Comparison of ENCODE assay signal across 34 cellular contexts in the genomic region with DNA sequence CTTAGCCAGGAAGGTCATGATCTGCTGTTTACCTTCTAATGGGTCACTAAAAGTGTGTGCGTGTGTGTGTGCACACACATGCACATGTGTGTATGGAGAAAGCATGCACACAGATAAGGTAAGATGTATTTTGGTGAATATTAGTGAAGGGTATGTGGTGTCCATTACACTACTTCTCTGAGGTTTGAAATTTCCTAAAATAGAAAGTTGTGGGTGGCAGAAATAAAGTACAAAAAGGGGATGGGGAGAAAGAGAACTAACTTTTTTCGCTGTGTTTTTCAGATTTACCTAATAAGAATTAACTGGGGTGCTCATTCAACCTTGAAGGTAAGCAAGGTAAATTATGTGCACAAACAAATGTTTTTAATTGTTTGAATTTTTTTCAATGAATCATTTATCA. TPM values are rescaled to one million over a fixed set of nuclear protein-coding genes. Genes with fewer than 3 reads are reported as not detected.
"Had no signal": no experiment of that assay in that cellular context is flagged by ENCODE, and none has a peak within 500 bp of the region (broad histone marks: within the 10 kb centered on the region; RNA-seq: fewer than 3 reads in every experiment).

No MANE protein-coding gene starts in this region.

- DNase-seq: activated CD4-positive, alpha-beta T cell treated with anti-CD3 and anti-CD28 coated beads for 36 hours; activated CD4-positive, alpha-beta T cell treated with anti-CD3 and anti-CD28 coated beads, Interleukin-2, amount 10 ng/mL, durations not matched to agents 7 days and 5 days; activated CD4-positive, alpha-beta T cell treated with anti-CD3 and anti-CD28 coated beads, Interleukin-2, amount 50 U/mL, for 48 hours; activated CD8-positive, alpha-beta T cell treated with anti-CD3 and anti-CD28 coated beads, Interleukin-2, amount 10 ng/mL, durations not matched to agents 7 days and 5 days; activated gamma-delta T cell treated with Interleukin-2 at 50 U/mL for 16 hours; activated naive CD4-positive, alpha-beta T cell treated with anti-CD3 and anti-CD28 coated beads for 36 hours; activated naive CD8-positive, alpha-beta T cell treated with anti-CD3 and anti-CD28 coated beads for 36 hours; activated T-cell treated with anti-CD3 and anti-CD28 coated beads, Interleukin-2, amount 50 U/mL, for 24 hours; amniotic stem cell; aorta; brain microvascular endothelial cell; central memory CD4-positive, alpha-beta T cell; Kasumi-1; KG1; MM.1S; MV-4-11; NCI-H1092; NCI-H146; NCI-H187; NCI-H2029 treated with DMSO at 0.1 percent for 48 hours; NCI-H2107; NCI-H2171; NCI-H510A; NCI-H526; NCI-H748 treated with DMSO at 0.1 percent for 48 hours; NK-92 treated with Interleukin-12 subunit alpha and Interleukin-12 subunit beta, amount 100 ng/mL, for 24 hours; PC-3; Peyer's patch; RPMI8226; SHP77 treated with DMSO at 0.1 percent for 48 hours; SK-N-SH had no signal

- H3K9ac ChIP-seq: SK-N-SH had no signal

- H3K27me3 ChIP-seq: brain microvascular endothelial cell, Peyer's patch, SJSA1 had no signal

- H3K9me3 ChIP-seq: Peyer's patch, SJSA1, SK-N-SH had no signal

- H3K27ac ChIP-seq: brain microvascular endothelial cell, Peyer's patch, SJSA1 had no signal

- H3K36me3 ChIP-seq: brain microvascular endothelial cell, Peyer's patch, SJSA1 had no signal

- H3K4me2 ChIP-seq: SK-N-SH had no signal

- H3K4me3 ChIP-seq: Peyer's patch, SJSA1 had no signal

- ATAC-seq: activated CD4-positive, alpha-beta T cell treated with anti-CD3 and anti-CD28 coated beads for 36 hours; activated CD4-positive, CD25-positive, alpha-beta regulatory T cell treated with anti-CD3 and anti-CD28 coated beads, Interleukin-2, amount 50 U/mL, for 24 hours; activated CD8-positive, alpha-beta T cell treated with anti-CD3 and anti-CD28 coated beads, Interleukin-2, amount 10 ng/mL, durations not matched to agents 7 days and 5 days; PC-3; WTC11 had no signal

RNA-seq across cellular contexts. Expression of gene NR2E3, which starts 24.4 kb away (rescaled TPM):
- total RNA-seq: activated CD4-positive, alpha-beta T cell treated with anti-CD3 and anti-CD28 coated beads for 36 hours; activated CD4-positive, alpha-beta T cell treated with anti-CD3 and anti-CD28 coated beads, Interleukin-2, amount 10 ng/mL, durations not matched to agents 7 days and 5 days; activated CD8-positive, alpha-beta T cell treated with anti-CD3 and anti-CD28 coated beads, Interleukin-2, amount 10 ng/mL, durations not matched to agents 7 days and 5 days; activated naive CD4-positive, alpha-beta T cell treated with anti-CD3 and anti-CD28 coated beads for 36 hours; activated naive CD8-positive, alpha-beta T cell treated with anti-CD3 and anti-CD28 coated beads for 36 hours; SJSA1 had no signal
